ENCODE assay signal across 19 cellular contexts in genomic region chr1:199821029-199821779, GRCh38.
A peak's percentile ranks its signal among the peaks of the same experiment; 100 is the strongest.
DNase-seq lines count a peak whose midpoint lies in the region; ATAC-seq and TF ChIP-seq lines count a peak whose summit lies in the region.
"Had no signal": no experiment of that assay in that cellular context is flagged by ENCODE, and none has a peak within 500 bp of the region (broad histone marks: within the 10 kb centered on the region; RNA-seq: fewer than 3 reads in every experiment).

No MANE protein-coding gene starts in this region.

- intact Hi-C loops in mammary epithelial cell (cut with micrococcal nuclease) (no loop called here), MCF 10A (cut with micrococcal nuclease) (no loop called here)

- H3K4me3 ChIP-seq in mammary epithelial cell (replicated peaks in 1 of 3; ENCODE audit: insufficient read depth in 1 of 3, low read depth in 2 of 3, low read length in 3 of 3) = no peak overlapping the region
- no peak overlapping the region for H3K4me3 ChIP-seq in epithelial cell of esophagus (ENCODE audit: low read length)
- no peak overlapping the region for H3K4me3 ChIP-seq in coronary artery
- H3K4me3 ChIP-seq: thyroid gland had no signal

- H3K27ac ChIP-seq in mammary epithelial cell (ENCODE audit: insufficient read depth, low read depth, low read length) (no peak overlapping the region), coronary artery (no peak overlapping the region)
- H3K27ac ChIP-seq: thyroid gland had no signal

- H3K9ac ChIP-seq in mammary epithelial cell (ENCODE audit: insufficient read depth, low read length) = no peak overlapping the region

- no peaks in the 10 kb centered on the region for H3K27me3 ChIP-seq in mammary epithelial cell (ENCODE audit: insufficient read depth, low read length)
- H3K27me3 ChIP-seq: thyroid gland had no signal

- no peak overlapping the region for H3K27ac Mint-ChIP-seq in MCF 10A (ENCODE audit: low read depth, unreplicated experiment)
- H3K27ac Mint-ChIP-seq in activated CD4-positive, alpha-beta memory T cell treated with anti-CD3 and anti-CD28 coated beads, Interleukin-2, amount 10 ng/mL, durations not matched to agents 7 days and 5 days = no peak overlapping the region
- H3K27ac Mint-ChIP-seq in mesothelial cell of epicardium = no peak overlapping the region
- H3K27ac Mint-ChIP-seq: activated CD4-positive, alpha-beta T cell treated with anti-CD3 and anti-CD28 coated beads, Interleukin-2, amount 10 ng/mL, durations not matched to agents 24 days and 14 days had no signal

- dilution Hi-C loops in mammary epithelial cell (cut with HindIII; ENCODE audit: low sequenced_read_pairs) = no loop called here

- no peaks in the 10 kb centered on the region for H3K36me3 ChIP-seq in mammary epithelial cell (ENCODE audit: insufficient read depth, low read length)
- H3K36me3 ChIP-seq: thyroid gland had no signal

- DNase-seq in mammary epithelial cell (peak; percentile 2), MCF 10A (ENCODE audit: unreplicated experiment) (no peak), NCI-H2107 (lab: John Stamatoyannopoulos, UW) (peak; percentile 32), epithelial cell of esophagus (ENCODE audit: low read depth) (peak; percentile 2), coronary artery (ENCODE audit: low spot score) (no peak), mesothelial cell of epicardium (ENCODE audit: low spot score in 2 of 2, unreplicated experiment in 2 of 2) (no peak)
- DNase-seq in activated CD4-positive, alpha-beta memory T cell treated with anti-CD3 and anti-CD28 coated beads, Interleukin-2, amount 10 ng/mL, durations not matched to agents 7 days and 5 days = no peak
- DNase-seq: ACHN; activated CD4-positive, alpha-beta T cell treated with anti-CD3 and anti-CD28 coated beads, Interleukin-2, amount 10 ng/mL, durations not matched to agents 24 days and 14 days; activated naive CD4-positive, alpha-beta T cell treated with anti-CD3 and anti-CD28 coated beads, Interleukin-2, amount 50 U/mL, for 16 hours; activated T-cell treated with anti-CD3 and anti-CD28 coated beads for 4 hours; GOT3; midbrain; NCI-H2171; SW 1271; thyroid gland had no signal

- TF ChIP-seq CTCF in mammary epithelial cell (conservative IDR thresholded peaks at IDR 0.05 in 1 of 2, IDR thresholded peaks at IDR 0.05 in 1 of 2; ENCODE audit: extremely low read depth in 1 of 2, insufficient read depth in 1 of 2, low read depth in 1 of 2, low read length in 2 of 2) = no peak
- no peak for TF ChIP-seq CTCF in MCF 10A (IDR thresholded peaks at IDR 0.05; ENCODE audit: unreplicated experiment)
- TF ChIP-seq CTCF in epithelial cell of esophagus (IDR thresholded peaks at IDR 0.05; ENCODE audit: insufficient read depth, low read depth, low read length, missing control alignments) = no peak
- TF ChIP-seq CTCF in coronary artery (IDR thresholded peaks at IDR 0.05) = no peak
- no peak for TF ChIP-seq CTCF in mesothelial cell of epicardium (IDR thresholded peaks at IDR 0.05; ENCODE audit: unreplicated experiment)

- BruUV-seq in mammary epithelial cell (replicated peaks; lab: Mats Ljungman, UMichigan) = no TSS peak
- no TSS peak for BruUV-seq in MCF 10A (replicated peaks; lab: Mats Ljungman, UMichigan)

- H2AFZ ChIP-seq in mammary epithelial cell (ENCODE audit: low read depth, low read length) = peak overlapping the region; percentile 42

- POLR2A ChIA-PET in MCF 10A (lab: Yijun Ruan, JAX) = no interaction called here
- POLR2A ChIA-PET in activated CD4-positive, alpha-beta memory T cell treated with anti-CD3 and anti-CD28 coated beads, Interleukin-2, amount 10 ng/mL, durations not matched to agents 7 days and 5 days (lab: Charles Lee) = no interaction called here

- no peaks in the 10 kb centered on the region for H3K27me3 Mint-ChIP-seq in MCF 10A (ENCODE audit: insufficient read depth, unreplicated experiment)
- peaks cover 3% of the 10 kb centered on the region for H3K27me3 Mint-ChIP-seq in activated CD4-positive, alpha-beta memory T cell treated with anti-CD3 and anti-CD28 coated beads, Interleukin-2, amount 10 ng/mL, durations not matched to agents 7 days and 5 days
- H3K27me3 Mint-ChIP-seq in mesothelial cell of epicardium (ENCODE audit: low read depth) = peaks cover 3% of the 10 kb centered on the region

- in situ Hi-C loops in mammary epithelial cell (cut with MboI; ENCODE audit: low sequenced_read_pairs in 2 of 2) = no loop called here

- ATAC-seq in GM21367 (IDR thresholded peaks at IDR 0.05; ENCODE audit: unreplicated experiment) = no peak
- ATAC-seq: Right ventricle myocardium inferior had no signal

- CTCF ChIA-PET in mammary epithelial cell (lab: Charles Lee; ENCODE audit: low non-redundant PET) (no interaction called here), MCF 10A (lab: Yijun Ruan, JAX) (no interaction called here)
- CTCF ChIA-PET in activated CD4-positive, alpha-beta memory T cell treated with anti-CD3 and anti-CD28 coated beads, Interleukin-2, amount 10 ng/mL, durations not matched to agents 7 days and 5 days (lab: Charles Lee) = no interaction called here

- H3K36me3 Mint-ChIP-seq in MCF 10A (ENCODE audit: insufficient read depth, unreplicated experiment) (peaks cover 4% of the 10 kb centered on the region), mesothelial cell of epicardium (no peaks in the 10 kb centered on the region)
- no peaks in the 10 kb centered on the region for H3K36me3 Mint-ChIP-seq in activated CD4-positive, alpha-beta memory T cell treated with anti-CD3 and anti-CD28 coated beads, Interleukin-2, amount 10 ng/mL, durations not matched to agents 7 days and 5 days (ENCODE audit: low read depth)

- no peaks in the 10 kb centered on the region for H4K20me1 ChIP-seq in mammary epithelial cell (ENCODE audit: insufficient read depth, low read length)

- H3K4me2 ChIP-seq in mammary epithelial cell (ENCODE audit: insufficient read depth, low read depth, low read length) = no peak overlapping the region

- H3K4me3 Mint-ChIP-seq in MCF 10A (ENCODE audit: unreplicated experiment) (no peak overlapping the region), mesothelial cell of epicardium (no peak overlapping the region)
- H3K4me3 Mint-ChIP-seq in activated CD4-positive, alpha-beta memory T cell treated with anti-CD3 and anti-CD28 coated beads, Interleukin-2, amount 10 ng/mL, durations not matched to agents 7 days and 5 days = no peak overlapping the region
- H3K4me3 Mint-ChIP-seq: activated CD4-positive, alpha-beta T cell treated with anti-CD3 and anti-CD28 coated beads, Interleukin-2, amount 10 ng/mL, durations not matched to agents 24 days and 14 days; neural crest cell had no signal

- H3K4me1 Mint-ChIP-seq in MCF 10A (ENCODE audit: insufficient read depth, unreplicated experiment) (no peaks in the 10 kb centered on the region), mesothelial cell of epicardium (peaks cover 7% of the 10 kb centered on the region)
- H3K4me1 Mint-ChIP-seq in activated CD4-positive, alpha-beta memory T cell treated with anti-CD3 and anti-CD28 coated beads, Interleukin-2, amount 10 ng/mL, durations not matched to agents 7 days and 5 days = no peaks in the 10 kb centered on the region
- H3K4me1 Mint-ChIP-seq: activated CD4-positive, alpha-beta T cell treated with anti-CD3 and anti-CD28 coated beads, Interleukin-2, amount 10 ng/mL, durations not matched to agents 24 days and 14 days; neural crest cell had no signal

- H3K4me1 ChIP-seq in mammary epithelial cell (ENCODE audit: insufficient read depth, low read length) = no peaks in the 10 kb centered on the region
- H3K4me1 ChIP-seq: thyroid gland had no signal

- 24% methylated on average over 4 of the region's 4 CpGs for WGBS in mammary epithelial cell (ENCODE audit: low coverage, missing lambda C conversion rate)

- peaks cover 8% of the 10 kb centered on the region for H3K9me3 Mint-ChIP-seq in MCF 10A (ENCODE audit: unreplicated experiment)
- no peaks in the 10 kb centered on the region for H3K9me3 Mint-ChIP-seq in activated CD4-positive, alpha-beta memory T cell treated with anti-CD3 and anti-CD28 coated beads, Interleukin-2, amount 10 ng/mL, durations not matched to agents 7 days and 5 days
- peaks cover 6% of the 10 kb centered on the region for H3K9me3 Mint-ChIP-seq in mesothelial cell of epicardium
- H3K9me3 Mint-ChIP-seq: activated CD4-positive, alpha-beta T cell treated with anti-CD3 and anti-CD28 coated beads, Interleukin-2, amount 10 ng/mL, durations not matched to agents 24 days and 14 days had no signal

- no peaks in the 10 kb centered on the region for H3K79me2 ChIP-seq in mammary epithelial cell (ENCODE audit: insufficient read depth, low read length)

- no peaks in the 10 kb centered on the region for H3K9me3 ChIP-seq in mammary epithelial cell (replicated peaks; ENCODE audit: insufficient read depth, low read length)
- H3K9me3 ChIP-seq: thyroid gland had no signal

Comparison
In these comparisons a context has a peak if more than half of its experiments do, and no peak if none do; other contexts are left out.
1. DNase-seq: peak in mammary epithelial cell (single experiment), NCI-H2107 (single experiment) and epithelial cell of esophagus (single experiment); none in MCF 10A (single experiment), coronary artery (single experiment), activated CD4-positive, alpha-beta memory T cell treated with anti-CD3 and anti-CD28 coated beads, Interleukin-2, amount 10 ng/mL, durations not matched to agents 7 days and 5 days (single experiment) and mesothelial cell of epicardium (0 of 2).